8 cellular contexts compared by ENCODE assay signal in the genomic region with DNA sequence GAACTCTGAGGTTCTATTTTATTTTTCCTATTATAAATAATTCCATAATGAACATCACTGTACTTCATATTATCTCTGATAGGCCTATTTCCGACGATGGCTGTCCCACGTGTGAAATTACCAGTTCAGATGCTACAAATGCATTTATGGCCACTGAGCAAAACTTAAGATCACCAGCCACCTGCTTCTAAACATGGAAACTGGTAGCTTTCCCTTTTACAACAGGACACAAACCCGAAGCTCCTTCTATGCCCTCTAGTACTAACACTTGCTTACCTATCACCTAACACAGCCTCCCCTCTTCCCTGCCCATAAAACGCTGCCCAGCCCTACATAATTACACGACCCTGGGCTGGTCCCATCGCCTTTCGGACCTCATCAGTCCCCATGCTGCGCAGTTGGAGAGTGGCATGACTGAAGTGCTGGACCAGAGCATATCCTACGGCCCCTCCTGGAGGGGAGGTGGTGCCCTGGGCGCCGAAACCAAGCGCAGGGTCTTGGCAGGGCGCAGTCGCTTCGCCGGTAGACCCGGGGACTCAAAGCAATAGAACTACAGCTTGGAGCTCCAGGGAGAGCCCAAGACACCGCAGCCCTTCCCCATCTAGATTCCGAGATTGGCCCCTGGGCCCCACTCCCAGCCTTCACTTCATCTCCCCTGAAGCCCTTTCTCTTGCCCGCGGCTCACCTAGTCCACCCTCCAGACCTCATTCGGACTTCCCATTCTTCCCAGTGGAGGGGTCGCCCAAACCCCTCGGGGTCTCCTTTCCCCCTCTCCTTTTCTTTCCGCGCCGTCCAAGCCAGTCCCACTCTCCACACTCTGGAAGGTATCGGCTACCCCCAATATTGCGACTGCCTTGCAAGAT. TPM values are rescaled to one million over a fixed set of nuclear protein-coding genes. Genes with fewer than 3 reads are reported as not detected.
A peak's percentile ranks its signal among the peaks of the same experiment; 100 is the strongest.
DNase-seq lines count a peak whose midpoint lies in the region; ATAC-seq, FAIRE-seq and TF ChIP-seq lines count a peak whose summit lies in the region.

No MANE protein-coding gene starts in this region.

- no peak for TF ChIP-seq CTCF in gastroesophageal sphincter (IDR thresholded peaks at IDR 0.05)
- TF ChIP-seq CTCF in pancreas (IDR thresholded peaks at IDR 0.05): no peak

- H3K27ac Mint-ChIP-seq in activated T-helper 17 cell treated with anti-CD3 and anti-CD28 coated beads, Interleukin-2, amount 50 U/mL, for 72 hours: peak overlapping the region; percentile 92

- peaks cover 45% of the 10 kb centered on the region for H3K36me3 Mint-ChIP-seq in activated T-helper 17 cell treated with anti-CD3 and anti-CD28 coated beads, Interleukin-2, amount 50 U/mL, for 72 hours (ENCODE audit: low read depth)

- TF ChIP-seq POLR2A in gastroesophageal sphincter (IDR thresholded peaks at IDR 0.05): no peak

- H3K36me3 ChIP-seq in gastroesophageal sphincter (peaks cover 0 to 33% of the 10 kb centered on the region in 2 donors), pancreas (peaks cover 0 to 4% (median 0%) of the 10 kb centered on the region in 3 donors)

- H3K27me3 ChIP-seq in gastroesophageal sphincter (no peaks in the 10 kb centered on the region), pancreas (no peaks in the 10 kb centered on the region)

- H3K4me1 ChIP-seq in gastroesophageal sphincter: peaks cover 0 to 44% (median 7%) of the 10 kb centered on the region in 3 donors
- H3K4me1 ChIP-seq in pancreas: peaks cover 4 to 21% (median 8%) of the 10 kb centered on the region in 3 donors

- no peaks in the 10 kb centered on the region for H3K9me3 Mint-ChIP-seq in activated T-helper 17 cell treated with anti-CD3 and anti-CD28 coated beads, Interleukin-2, amount 50 U/mL, for 72 hours

- 2 to 9% methylated on average over 8 to 24 of the region's 30 CpGs for WGBS in gastroesophageal sphincter (ENCODE audit: low coverage in 1 of 2), 2 donors
- WGBS in pancreas, 2 donors: 5% methylated on average over 30 of the region's 30 CpGs

- H3K4me3 ChIP-seq in gastroesophageal sphincter (peak overlapping the region; percentile 75 to 98), pancreas (peak overlapping the region; percentile 93 to 100 (median 98))

- peak overlapping the region; percentile 95 for H3K4me3 Mint-ChIP-seq in activated T-helper 17 cell treated with anti-CD3 and anti-CD28 coated beads, Interleukin-2, amount 50 U/mL, for 72 hours

- peak; percentile 8 for DNase-seq in activated gamma-delta T cell treated with Interleukin-2 at 50 U/mL for 16 hours
- DNase-seq in activated gamma-delta T cell (lab: John Stamatoyannopoulos, UW): no peak
- peak; percentile 21 to 25 for DNase-seq in Kasumi-1 (lab: John Stamatoyannopoulos, UW)
- DNase-seq in pancreas: peak in 4 of 6 donors; percentile 16 to 67 (median 42)

- H3K4me1 Mint-ChIP-seq in activated T-helper 17 cell treated with anti-CD3 and anti-CD28 coated beads, Interleukin-2, amount 50 U/mL, for 72 hours: peaks cover 26% of the 10 kb centered on the region

- no peaks in the 10 kb centered on the region for H3K27me3 Mint-ChIP-seq in activated T-helper 17 cell treated with anti-CD3 and anti-CD28 coated beads, Interleukin-2, amount 50 U/mL, for 72 hours

- H3K27ac ChIP-seq in gastroesophageal sphincter: peak overlapping the region; percentile 36 to 95 (median 88)
- peak overlapping the region in 3 of 4 donors; percentile 12 to 64 (median 54) for H3K27ac ChIP-seq in pancreas

- TF ChIP-seq EP300 in gastroesophageal sphincter (IDR thresholded peaks at IDR 0.05): no peak

- no peak for ATAC-seq in activated T-helper 17 cell treated with anti-CD3 and anti-CD28 coated beads, Interleukin-2, amount 50 U/mL, for 72 hours (replicated peaks)
- ATAC-seq in gastroesophageal sphincter: no peak
- peak; percentile 9 to 32 (median 14) for ATAC-seq in pancreas
- ATAC-seq in GM19035 (IDR thresholded peaks at IDR 0.05; ENCODE audit: unreplicated experiment): no peak
- ATAC-seq in GM21367 (IDR thresholded peaks at IDR 0.05; ENCODE audit: unreplicated experiment): no peak

- H3K9me3 ChIP-seq in gastroesophageal sphincter (no peaks in the 10 kb centered on the region), pancreas (no peaks in the 10 kb centered on the region)

- intact Hi-C loops in pancreas (cut with DNase I): no loop called here

- FAIRE-seq in pancreas (lab: Jason Lieb, UNC): no peak

RNA-seq across cellular contexts. Expression of a gene that starts 1.0 kb away (rescaled TPM):
- total RNA-seq in activated T-helper 17 cell treated with anti-CD3 and anti-CD28 coated beads, Interleukin-2, amount 50 U/mL, for 72 hours: 10 to 100 TPM; 16.4 to 28.9 TPM
- total RNA-seq in gastroesophageal sphincter (10 to 100 TPM; 37.4 to 88.3 (median 68.8) TPM), pancreas (10 to 100 TPM; 12.4 to 22.1 (median 15.0) TPM)
- 10 to 100 TPM; 12.4 to 12.5 TPM for polyA plus RNA-seq in pancreas

RNA-seq across cellular contexts. Expression of a gene that starts 33.2 kb away (rescaled TPM):
- total RNA-seq in activated T-helper 17 cell treated with anti-CD3 and anti-CD28 coated beads, Interleukin-2, amount 50 U/mL, for 72 hours: not detected
- total RNA-seq in gastroesophageal sphincter (not detected), pancreas (under 1 TPM in 2 of 6 donors, not detected in 4; 0.08 to 0.09 TPM)
- polyA plus RNA-seq in pancreas: not detected

Comparison
In these comparisons a context has a peak if more than half of its experiments do, and no peak if none do; other contexts are left out.
1. ATAC-seq: peak in pancreas (4 of 4); none in activated T-helper 17 cell treated with anti-CD3 and anti-CD28 coated beads, Interleukin-2, amount 50 U/mL, for 72 hours (single experiment), gastroesophageal sphincter (single experiment), GM19035 (single experiment) and GM21367 (single experiment).